In the genomic region with DNA sequence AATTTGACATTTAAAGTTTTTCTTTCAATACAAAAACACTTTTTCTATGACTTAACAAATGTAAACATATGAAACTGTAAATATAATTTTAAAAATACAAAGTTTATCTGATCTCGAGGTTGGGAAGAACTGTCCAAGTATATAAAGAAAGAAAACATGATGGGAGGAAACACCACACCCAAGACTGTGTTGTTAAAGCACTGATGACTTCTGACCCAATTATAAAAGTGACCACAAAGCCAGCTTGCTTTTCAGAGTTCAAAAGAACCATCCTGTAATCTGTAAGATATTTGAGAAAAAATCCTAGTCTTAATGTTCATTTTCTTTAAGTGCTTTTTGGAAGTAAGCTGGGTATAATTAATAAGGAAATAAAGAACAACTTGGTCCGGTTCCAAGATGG, we compare ENCODE assay signal across 8 cellular contexts.
"Had no signal": no experiment of that assay in that cellular context is flagged by ENCODE, and none has a peak within 500 bp of the region (broad histone marks: within the 10 kb centered on the region; RNA-seq: fewer than 3 reads in every experiment).

No MANE protein-coding gene starts in this region.

- H2AFZ ChIP-seq: GM23248 had no signal

- H3K9me3 ChIP-seq: HAP-1 had no signal

- H3K4me1 ChIP-seq: HAP-1 had no signal

- H3K9ac ChIP-seq: GM23248 had no signal

- H3K4me3 Mint-ChIP-seq: HFFc6 had no signal

- ATAC-seq: HCT116, K562 had no signal

- H3K27ac Mint-ChIP-seq: HFFc6 had no signal

- DNase-seq: GM23248, GOT3, H7, HFFc6, IMR-90 had no signal

- H3K9me3 Mint-ChIP-seq: HFFc6 had no signal

- H3K27ac ChIP-seq: GM23248 had no signal

- H3K4me3 ChIP-seq: GM23248, HAP-1, K562 had no signal
